1 cellular context compared by ENCODE assay signal in genomic region chr7:146660839-146661238, GRCh38.
TF ChIP-seq lines count a peak whose summit lies in the region.

No MANE protein-coding gene starts in this region.

TF ChIP-seq in H1, 55 proteins besides CTCF, POLR2A, EP300 and RAD21:
- TF ChIP-seq CBX5 (IDR thresholded peaks at IDR 0.05; ENCODE audit: low read depth, low read length) = no peak
- TF ChIP-seq KDM4A (IDR thresholded peaks at IDR 0.05; ENCODE audit: low read depth, low read length, severe bottlenecking) = no peak
- TF ChIP-seq RBBP5 (IDR thresholded peaks at IDR 0.05; ENCODE audit: borderline replicate concordance, low read depth, low read length) = no peak
- TF ChIP-seq HDAC2 (IDR thresholded peaks at IDR 0.05; ENCODE audit: borderline replicate concordance in 1 of 2, low read depth in 2 of 2, low read length in 2 of 2) = no peak
- no peak for TF ChIP-seq SP4 (IDR thresholded peaks at IDR 0.05; ENCODE audit: low read length)
- no peak for TF ChIP-seq TEAD4 (IDR thresholded peaks at IDR 0.05; ENCODE audit: low read depth, low read length)
- no peak for TF ChIP-seq CBX8 (IDR thresholded peaks at IDR 0.05; ENCODE audit: borderline replicate concordance, low read depth, low read length)
- no peak for TF ChIP-seq GABPA (IDR thresholded peaks at IDR 0.05; ENCODE audit: borderline replicate concordance, insufficient read depth, low read length)
- TF ChIP-seq MAFK (IDR thresholded peaks at IDR 0.05; ENCODE audit: low read depth, low read length) = no peak
- TF ChIP-seq EGR1 (IDR thresholded peaks at IDR 0.05; ENCODE audit: borderline replicate concordance, low read depth, low read length) = no peak
- no peak for TF ChIP-seq SP1 (IDR thresholded peaks at IDR 0.05; ENCODE audit: low read depth, low read length)
- TF ChIP-seq JUND (IDR thresholded peaks at IDR 0.05; ENCODE audit: low read length) = no peak
- no peak for TF ChIP-seq RXRA (IDR thresholded peaks at IDR 0.05; ENCODE audit: insufficient read depth, low read depth, low read length)
